ENCODE assay signal across 8 cellular contexts in the genomic region with DNA sequence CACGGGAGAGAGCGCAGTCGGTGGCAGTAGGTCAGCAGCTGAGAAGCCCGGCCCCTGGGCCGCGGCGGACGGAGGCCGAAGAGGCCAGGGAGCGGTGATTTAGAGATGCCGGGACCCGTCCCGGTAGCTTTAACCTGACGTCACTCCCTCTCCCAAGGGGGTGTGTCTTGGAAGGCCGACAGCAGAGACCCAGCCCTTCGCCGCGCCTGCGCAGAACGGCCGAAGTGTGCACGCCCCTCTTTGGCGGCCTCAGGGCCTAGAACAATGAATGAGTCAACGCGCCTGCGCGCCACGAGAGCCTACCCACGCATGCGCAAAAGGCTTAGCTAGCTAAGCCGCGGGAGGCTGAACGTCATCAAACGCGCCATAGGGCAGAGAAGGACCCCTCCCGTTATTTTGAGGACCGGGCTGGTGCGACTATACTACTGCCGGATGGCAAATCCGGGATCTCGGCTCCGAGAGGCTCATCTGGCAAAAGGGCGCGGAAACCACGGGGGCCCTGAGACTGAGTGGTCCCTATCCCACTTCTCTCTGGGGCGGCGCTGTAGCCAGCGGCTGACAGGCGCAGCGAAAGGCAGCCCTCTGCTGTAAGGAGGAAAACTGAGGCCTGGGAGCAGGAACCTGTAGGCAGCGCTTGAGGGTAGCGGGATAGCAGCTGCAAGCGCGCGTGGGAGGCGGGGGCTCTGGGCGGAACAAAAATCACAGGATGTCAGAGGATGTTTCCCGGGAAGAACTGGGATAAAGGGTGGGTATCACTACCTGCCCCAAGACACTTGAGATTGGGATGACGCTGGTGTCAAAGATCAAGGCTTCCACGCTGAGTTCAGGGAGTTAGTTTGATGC. TPM values are rescaled to one million over a fixed set of nuclear protein-coding genes. Genes with fewer than 3 reads are reported as not detected.
A peak's percentile ranks its signal among the peaks of the same experiment; 100 is the strongest.
DNase-seq lines count a peak whose midpoint lies in the region; ATAC-seq lines count a peak whose summit lies in the region.

A gene with protein sequence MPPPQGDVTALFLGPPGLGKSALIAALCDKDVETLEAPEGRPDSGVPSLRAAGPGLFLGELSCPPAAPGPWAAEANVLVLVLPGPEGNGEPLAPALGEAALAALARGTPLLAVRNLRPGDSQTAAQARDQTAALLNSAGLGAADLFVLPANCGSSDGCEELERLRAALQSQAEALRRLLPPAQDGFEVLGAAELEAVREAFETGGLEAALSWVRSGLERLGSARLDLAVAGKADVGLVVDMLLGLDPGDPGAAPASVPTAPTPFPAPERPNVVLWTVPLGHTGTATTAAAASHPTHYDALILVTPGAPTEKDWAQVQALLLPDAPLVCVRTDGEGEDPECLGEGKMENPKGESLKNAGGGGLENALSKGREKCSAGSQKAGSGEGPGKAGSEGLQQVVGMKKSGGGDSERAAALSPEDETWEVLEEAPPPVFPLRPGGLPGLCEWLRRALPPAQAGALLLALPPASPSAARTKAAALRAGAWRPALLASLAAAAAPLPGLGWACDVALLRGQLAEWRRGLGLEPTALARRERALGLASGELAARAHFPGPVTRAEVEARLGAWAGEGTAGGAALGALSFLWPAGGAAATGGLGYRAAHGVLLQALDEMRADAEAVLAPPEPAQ (minus strand): TSS at position 136 of the 843 bp plus-strand sequence. CDS start 796 bp downstream, outside the sequence.
A gene with protein sequence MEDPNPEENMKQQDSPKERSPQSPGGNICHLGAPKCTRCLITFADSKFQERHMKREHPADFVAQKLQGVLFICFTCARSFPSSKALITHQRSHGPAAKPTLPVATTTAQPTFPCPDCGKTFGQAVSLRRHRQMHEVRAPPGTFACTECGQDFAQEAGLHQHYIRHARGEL (plus strand): TSS at position 597 of the 843 bp plus-strand sequence. CDS start 514 bp downstream, outside the sequence.

- H3K9ac ChIP-seq in rectal smooth muscle tissue (ENCODE audit: low read length): peak within 1 kb of the TSS; percentile 92

- H3K36me3 ChIP-seq in rectal smooth muscle tissue (ENCODE audit: control insufficient read depth, insufficient read depth, low read length) (peaks cover 21% of the 10 kb centered on the region), aorta (ENCODE audit: control insufficient read depth in 1 of 2, insufficient read depth in 2 of 2, low read length in 1 of 2) (peaks cover 0 to 10% of the 10 kb centered on the region in 2 donors)

- 0% methylated on average over 58 to 60 of the region's 60 CpGs for WGBS in aorta, 2 donors

- ATAC-seq in GM18508 (IDR thresholded peaks at IDR 0.05; ENCODE audit: insufficient read depth, unreplicated experiment) (peak; percentile 60), HG03025 (IDR thresholded peaks at IDR 0.05; ENCODE audit: low FRiP score, unreplicated experiment) (peak; percentile 63), aorta (ENCODE audit: low FRiP score) (peak; percentile 97)

- H3K4me1 ChIP-seq in rectal smooth muscle tissue (ENCODE audit: control insufficient read depth, insufficient read depth, low read length) (peaks cover 13% of the 10 kb centered on the region), aorta (ENCODE audit: control insufficient read depth in 1 of 2, insufficient read depth in 2 of 2, low read length in 2 of 2) (peaks cover 0 to 5% of the 10 kb centered on the region in 2 donors)

- H3K4me3 ChIP-seq in rectal smooth muscle tissue (ENCODE audit: low read length) (peak within 1 kb of the TSS; percentile 76), aorta (ENCODE audit: low read length in 2 of 2) (peak within 1 kb of the TSS; percentile 45 to 74)

- H3K27me3 ChIP-seq in rectal smooth muscle tissue (ENCODE audit: control insufficient read depth, insufficient read depth, low read length): no peaks in the 10 kb centered on the region
- H3K27me3 ChIP-seq in aorta (ENCODE audit: control insufficient read depth in 1 of 2, insufficient read depth in 2 of 2, low read length in 1 of 2): no peaks in the 10 kb centered on the region

- H3K27ac ChIP-seq in rectal smooth muscle tissue (ENCODE audit: low read depth, low read length) (peak within 1 kb of the TSS; percentile 100), aorta (ENCODE audit: low read depth in 1 of 2, low read length in 2 of 2) (peak within 1 kb of the TSS; percentile 15 to 61)

- H3K9me3 ChIP-seq in aorta (ENCODE audit: control insufficient read depth, low read length): no peaks in the 10 kb centered on the region

- intact Hi-C loops in aorta (cut with DNase I): loop anchor here (1.0 to 2.0 kb wide), 2 partner anchors 21 to 63 kb away; a partner anchor contains a TSS

- peak; percentile 98 to 99 for DNase-seq in NCI-H2081 (lab: John Stamatoyannopoulos, UW)
- peak; percentile 98 for DNase-seq in T1000 (lab: John Stamatoyannopoulos, UW)
- peak; percentile 100 for DNase-seq in astrocyte of the hippocampus (ENCODE audit: low read depth, low spot score)
- DNase-seq in hepatic stellate cell (ENCODE audit: low spot score): peak; percentile 100
- DNase-seq in aorta: peak; percentile 100

RNA-seq across cellular contexts. Expression of the first gene that starts in this region (rescaled TPM):
- 10 to 100 TPM; 20.3 to 25.5 TPM for total RNA-seq in aorta
- polyA plus RNA-seq in aorta: 1 to 10 TPM; 4.3 to 7.2 TPM

RNA-seq across cellular contexts. Expression of the second gene that starts in this region (rescaled TPM):
- total RNA-seq in aorta: 10 to 100 TPM; 12.0 to 14.5 TPM
- 10 to 100 TPM; 11.4 to 15.7 TPM for polyA plus RNA-seq in aorta

Comparison
In these comparisons a context has a peak if more than half of its experiments do, and no peak if none do; other contexts are left out.
1. Peak in every context shown above with its lines: DNase-seq, ATAC-seq, H3K4me3 ChIP-seq and H3K27ac ChIP-seq.